Comparison of ENCODE assay signal across 1 cellular context in the genomic region with DNA sequence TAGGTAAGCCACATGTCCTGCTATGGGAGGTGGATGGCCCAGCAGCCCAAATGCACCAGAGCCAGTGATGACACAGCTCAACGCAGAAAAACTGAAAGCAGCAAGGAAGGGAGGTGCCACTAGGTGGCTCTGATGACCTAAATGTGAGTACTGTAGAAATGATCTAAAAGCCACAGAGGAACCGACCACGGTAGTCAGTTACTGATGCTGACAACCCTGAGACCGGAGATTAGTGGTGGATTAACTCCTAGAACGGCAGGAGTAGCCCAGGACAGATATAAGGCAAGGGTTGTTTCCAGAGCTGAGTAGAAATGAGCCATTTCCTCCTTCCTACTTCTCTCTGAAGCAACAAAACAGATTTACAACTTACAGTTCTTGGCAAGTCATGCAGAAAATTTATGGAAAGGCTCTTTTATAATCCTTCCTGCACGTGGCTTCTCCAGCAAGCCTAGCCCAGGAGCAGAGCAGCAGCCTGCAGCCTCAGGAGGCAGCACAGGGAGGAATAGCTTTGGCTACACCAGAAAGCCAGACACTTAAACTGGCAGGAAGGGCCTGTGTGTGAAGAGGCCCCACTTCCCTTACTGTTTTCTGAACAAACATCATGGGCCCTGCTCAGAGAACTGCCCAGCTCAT.
TF ChIP-seq lines count a peak whose summit lies in the region.

No MANE protein-coding gene starts in this region.

TF ChIP-seq in IMR-90, 13 proteins besides CTCF, POLR2A, EP300 and RAD21 (continued from another document):
- peak; percentile 50; the same call in 1 of the 2 replicates for TF ChIP-seq NFE2L2 (IDR thresholded peaks at IDR 0.05; ENCODE audit: low read depth, low read length)
- no peak for TF ChIP-seq RCOR1 (IDR thresholded peaks at IDR 0.05; ENCODE audit: insufficient replicate concordance, low read length)
